Comparison of ENCODE assay signal across 9 cellular contexts in genomic region chr6:15305496-15305895, GRCh38. TPM values are rescaled to one million over a fixed set of nuclear protein-coding genes. Genes with fewer than 3 reads are reported as not detected.
A peak's percentile ranks its signal among the peaks of the same experiment; 100 is the strongest.
DNase-seq lines count a peak whose midpoint lies in the region; ATAC-seq and TF ChIP-seq lines count a peak whose summit lies in the region.
"Had no signal": no experiment of that assay in that cellular context is flagged by ENCODE, and none has a peak within 500 bp of the region (broad histone marks: within the 10 kb centered on the region; RNA-seq: fewer than 3 reads in every experiment).

No MANE protein-coding gene starts in this region.

- DNase-seq in activated T-cell treated with anti-CD3 and anti-CD28 coated beads, Interleukin-2, amount 50 U/mL, for 24 hours = no peak
- DNase-seq in activated T-cell treated with anti-CD3 and anti-CD28 coated beads, Interleukin-2, amount 50 U/mL, for 48 hours = no peak
- no peak for DNase-seq in activated CD4-positive, alpha-beta memory T cell treated with anti-CD3 and anti-CD28 coated beads for 36 hours
- DNase-seq in stimulated activated naive CD8-positive, alpha-beta T cell treated with anti-CD3 and anti-CD28 coated beads, Interleukin-15, Interleukin-2, amounts not matched to agents 100 U/mL and 50 U/mL, for 24 hours = no peak
- DNase-seq in uterus (no peak), foreskin melanocyte (no peak), NCI-H2107 (lab: John Stamatoyannopoulos, UW) (no peak)
- DNase-seq: body of pancreas had no signal

- peaks cover 61% of the 10 kb centered on the region for H3K36me3 Mint-ChIP-seq in activated T-cell treated with anti-CD3 and anti-CD28 coated beads, Interleukin-2, amount 50 U/mL, for 24 hours (ENCODE audit: low read depth)
- peaks cover 31% of the 10 kb centered on the region for H3K36me3 Mint-ChIP-seq in activated CD4-positive, alpha-beta memory T cell treated with anti-CD3 and anti-CD28 coated beads for 36 hours

- CTCF ChIA-PET in activated CD4-positive, alpha-beta memory T cell treated with anti-CD3 and anti-CD28 coated beads for 36 hours (lab: Charles Lee) = no interaction called here

- H3K4me3 Mint-ChIP-seq in activated T-cell treated with anti-CD3 and anti-CD28 coated beads, Interleukin-2, amount 50 U/mL, for 24 hours = peak overlapping the region; percentile 43
- no peak overlapping the region for H3K4me3 Mint-ChIP-seq in activated CD4-positive, alpha-beta memory T cell treated with anti-CD3 and anti-CD28 coated beads for 36 hours

- H3K27me3 ChIP-seq in uterus = no peaks in the 10 kb centered on the region
- H3K27me3 ChIP-seq: body of pancreas had no signal

- no peaks in the 10 kb centered on the region for H3K9me3 Mint-ChIP-seq in activated T-cell treated with anti-CD3 and anti-CD28 coated beads, Interleukin-2, amount 50 U/mL, for 24 hours
- no peaks in the 10 kb centered on the region for H3K9me3 Mint-ChIP-seq in activated CD4-positive, alpha-beta memory T cell treated with anti-CD3 and anti-CD28 coated beads for 36 hours

- no peaks in the 10 kb centered on the region for H3K4me1 ChIP-seq in uterus

- H3K4me1 Mint-ChIP-seq in activated T-cell treated with anti-CD3 and anti-CD28 coated beads, Interleukin-2, amount 50 U/mL, for 24 hours (ENCODE audit: low read depth) = peaks cover 86% of the 10 kb centered on the region
- peaks cover 75% of the 10 kb centered on the region for H3K4me1 Mint-ChIP-seq in activated CD4-positive, alpha-beta memory T cell treated with anti-CD3 and anti-CD28 coated beads for 36 hours (ENCODE audit: low read depth)

- no peak for TF ChIP-seq POLR2A in uterus (IDR thresholded peaks at IDR 0.05)

- intact Hi-C loops in activated CD4-positive, alpha-beta memory T cell treated with anti-CD3 and anti-CD28 coated beads for 36 hours (cut with micrococcal nuclease) = loop anchor here (1.0 kb wide), 1 partner anchor 12 kb away; no protein-coding TSS in a partner anchor
- intact Hi-C loops in uterus (cut with DNase I; ENCODE audit: low total_unique reads) = no loop called here

- no peak overlapping the region for H3K4me3 ChIP-seq in uterus
- H3K4me3 ChIP-seq: body of pancreas had no signal

- peak; percentile 38 for ATAC-seq in HG02870 (IDR thresholded peaks at IDR 0.05; ENCODE audit: unreplicated experiment)
- ATAC-seq in stimulated activated naive CD8-positive, alpha-beta T cell treated with anti-CD3 and anti-CD28 coated beads, Interleukin-15, Interleukin-2, amounts not matched to agents 100 U/mL and 50 U/mL, for 24 hours = peak; percentile 38
- ATAC-seq: body of pancreas had no signal

- no peak overlapping the region for H3K27ac ChIP-seq in uterus

- POLR2A ChIA-PET in activated CD4-positive, alpha-beta memory T cell treated with anti-CD3 and anti-CD28 coated beads for 36 hours (lab: Charles Lee) = no interaction called here

- H3K36me3 ChIP-seq in uterus = no peaks in the 10 kb centered on the region

- no peaks in the 10 kb centered on the region for H3K27me3 Mint-ChIP-seq in activated T-cell treated with anti-CD3 and anti-CD28 coated beads, Interleukin-2, amount 50 U/mL, for 24 hours
- H3K27me3 Mint-ChIP-seq in activated CD4-positive, alpha-beta memory T cell treated with anti-CD3 and anti-CD28 coated beads for 36 hours = no peaks in the 10 kb centered on the region

- TF ChIP-seq CTCF in uterus (IDR thresholded peaks at IDR 0.05) = no peak

- H3K9me3 ChIP-seq in uterus = no peaks in the 10 kb centered on the region
- H3K9me3 ChIP-seq: body of pancreas had no signal

- H3K27ac Mint-ChIP-seq in activated T-cell treated with anti-CD3 and anti-CD28 coated beads, Interleukin-2, amount 50 U/mL, for 24 hours = peak overlapping the region; percentile 86
- peak overlapping the region; percentile 72 for H3K27ac Mint-ChIP-seq in activated CD4-positive, alpha-beta memory T cell treated with anti-CD3 and anti-CD28 coated beads for 36 hours

RNA-seq across cellular contexts. Expression of gene JARID2, which starts 59.6 kb away (rescaled TPM):
- 10 to 100 TPM; 41.4 to 44.0 TPM for total RNA-seq in activated CD4-positive, alpha-beta memory T cell treated with anti-CD3 and anti-CD28 coated beads for 36 hours
- 10 to 100 TPM in 2 of 4 donors, 1 to 10 TPM in 2; 2.6 to 15.8 (median 8.0) TPM for total RNA-seq in uterus
